In the genomic region with DNA sequence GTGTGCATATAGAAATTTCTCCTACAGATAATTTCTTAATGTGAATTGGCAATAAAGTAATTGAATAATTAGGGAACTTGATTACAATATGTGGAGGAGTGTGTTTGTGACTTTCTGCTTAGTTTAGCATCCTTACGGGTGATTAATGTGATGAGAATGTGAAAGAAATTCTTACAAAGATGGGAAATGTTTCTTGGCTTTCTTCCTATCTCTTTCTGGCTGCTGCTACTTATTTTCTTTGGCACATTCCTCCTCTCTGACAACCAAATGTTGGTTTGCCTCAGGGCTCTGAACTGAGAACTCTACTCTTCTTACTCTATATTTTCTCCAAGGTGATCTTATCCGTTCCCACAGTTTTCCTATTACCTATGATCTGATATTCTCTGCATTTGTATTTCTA, we compare ENCODE assay signal across 18 cellular contexts.
DNase-seq lines count a peak whose midpoint lies in the region; TF ChIP-seq lines count a peak whose summit lies in the region.
"Had no signal": no experiment of that assay in that cellular context is flagged by ENCODE, and none has a peak within 500 bp of the region (broad histone marks: within the 10 kb centered on the region; RNA-seq: fewer than 3 reads in every experiment).

No MANE protein-coding gene starts in this region.

- DNase-seq in AG08396 (ENCODE audit: low spot score), result peak; percentile 8
- peak; percentile 80 for DNase-seq in LHCN-M2 (ENCODE audit: low read depth)
- no peak for DNase-seq in chondrocyte (ENCODE audit: low spot score)
- peak; percentile 12 for DNase-seq in mesenchymal stem cell
- no peak for DNase-seq in endothelial cell (ENCODE audit: low spot score)
- no peak for DNase-seq in activated CD4-positive, alpha-beta T cell treated with anti-CD3 and anti-CD28 coated beads, Interleukin-2, amount 50 U/mL, for 1 hour
- no peak for DNase-seq in neural progenitor cell (ENCODE audit: low spot score)
- no peak for DNase-seq in BE2C
- DNase-seq: activated CD8-positive, alpha-beta memory T cell treated with anti-CD3 and anti-CD28 coated beads, Interleukin-2, amount 10 ng/mL, durations not matched to agents 7 days and 5 days; activated naive CD8-positive, alpha-beta T cell treated with anti-CD3 and anti-CD28 coated beads, Interleukin-2, amount 10 ng/mL, durations not matched to agents 7 days and 5 days; GDM1; left ventricle myocardium superior; NCI-H1694; NCI-H774; stimulated activated CD4-positive, alpha-beta T cell treated with anti-CD3 and anti-CD28 coated beads, Interleukin-2, amount 100 ng/mL, for 24 hours had no signal

- no peak overlapping the region for H3K23ac ChIP-seq in mesenchymal stem cell (ENCODE audit: low read length in 2 of 2)

- H3K9me3 Mint-ChIP-seq in chondrocyte (ENCODE audit: low read depth), result peaks cover 21% of the 10 kb centered on the region
- H3K9me3 Mint-ChIP-seq in endothelial cell (ENCODE audit: unreplicated experiment), result peaks cover 9% of the 10 kb centered on the region
- peaks cover 39% of the 10 kb centered on the region for H3K9me3 Mint-ChIP-seq in neural progenitor cell

- H3K27me3 ChIP-seq in mesenchymal stem cell (ENCODE audit: control insufficient read depth in 1 of 2, insufficient read depth in 1 of 2, low read length in 2 of 2) (no peaks in the 10 kb centered on the region), neural progenitor cell (no peaks in the 10 kb centered on the region), BE2C (no peaks in the 10 kb centered on the region)
- H3K27me3 ChIP-seq: BLaER1 treated with 17β-estradiol and CSF1 and Interleukin-3, amounts not matched to agents 10 nM and 100 nM; SJCRH30 had no signal

- no peaks in the 10 kb centered on the region for H3K79me2 ChIP-seq in neural progenitor cell (ENCODE audit: low read depth)

- H3K4me3 ChIP-seq in mesenchymal stem cell (ENCODE audit: insufficient read depth in 1 of 2, low read depth in 1 of 2, low read length in 2 of 2) (no peak overlapping the region), neural progenitor cell (no peak overlapping the region), BE2C (ENCODE audit: low read depth, low read length) (no peak overlapping the region)
- H3K4me3 ChIP-seq: BLaER1 treated with 17β-estradiol and CSF1 and Interleukin-3, amounts not matched to agents 10 nM and 100 nM; SJCRH30 had no signal

- H3K4me2 ChIP-seq in mesenchymal stem cell (ENCODE audit: low read length, poor library complexity, severe bottlenecking) (no peak overlapping the region), neural progenitor cell (no peak overlapping the region)
- H3K4me2 ChIP-seq: BLaER1 treated with 17β-estradiol and CSF1 and Interleukin-3, amounts not matched to agents 10 nM and 100 nM had no signal

- H3K36me3 Mint-ChIP-seq in chondrocyte (ENCODE audit: low read depth), result peaks cover 15% of the 10 kb centered on the region
- peaks cover 5% of the 10 kb centered on the region for H3K36me3 Mint-ChIP-seq in endothelial cell (ENCODE audit: low read depth, unreplicated experiment)
- H3K36me3 Mint-ChIP-seq in neural progenitor cell, result peaks cover 17% of the 10 kb centered on the region
- H3K36me3 Mint-ChIP-seq: activated CD8-positive, alpha-beta memory T cell treated with anti-CD3 and anti-CD28 coated beads, Interleukin-2, amount 10 ng/mL, durations not matched to agents 7 days and 5 days had no signal

- H4K91ac ChIP-seq in mesenchymal stem cell (ENCODE audit: low read length), result no peak overlapping the region

- H2AFZ ChIP-seq in mesenchymal stem cell (ENCODE audit: low read depth, low read length) (no peak overlapping the region), neural progenitor cell (replicated peaks) (no peak overlapping the region)

- H2BK120ac ChIP-seq in mesenchymal stem cell (ENCODE audit: low read depth, low read length), result no peak overlapping the region

- H3K14ac ChIP-seq in mesenchymal stem cell (ENCODE audit: low read length in 2 of 2), result no peak overlapping the region

- H3K79me1 ChIP-seq in mesenchymal stem cell (replicated peaks; ENCODE audit: low read length, poor library complexity, severe bottlenecking), result no peaks in the 10 kb centered on the region

- WGBS in mesenchymal stem cell, result no CpG with 5 or more reads among the region's 2 CpGs

- peaks cover 2% of the 10 kb centered on the region for H3K4me1 ChIP-seq in mesenchymal stem cell (ENCODE audit: control insufficient read depth, insufficient read depth, low read depth, low read length)
- no peaks in the 10 kb centered on the region for H3K4me1 ChIP-seq in neural progenitor cell
- no peaks in the 10 kb centered on the region for H3K4me1 ChIP-seq in BE2C
- H3K4me1 ChIP-seq: BLaER1 treated with 17β-estradiol and CSF1 and Interleukin-3, amounts not matched to agents 10 nM and 100 nM had no signal

- no peaks in the 10 kb centered on the region for H3K27me3 Mint-ChIP-seq in chondrocyte (ENCODE audit: low read depth)
- H3K27me3 Mint-ChIP-seq in endothelial cell (ENCODE audit: unreplicated experiment), result no peaks in the 10 kb centered on the region
- peaks cover 2% of the 10 kb centered on the region for H3K27me3 Mint-ChIP-seq in neural progenitor cell (ENCODE audit: insufficient read depth, low read depth)
- H3K27me3 Mint-ChIP-seq: activated CD8-positive, alpha-beta memory T cell treated with anti-CD3 and anti-CD28 coated beads, Interleukin-2, amount 10 ng/mL, durations not matched to agents 7 days and 5 days had no signal

- H3K9ac ChIP-seq in mesenchymal stem cell (ENCODE audit: low read length) (no peak overlapping the region), neural progenitor cell (no peak overlapping the region)
- H3K9ac ChIP-seq: BLaER1 treated with 17β-estradiol and CSF1 and Interleukin-3, amounts not matched to agents 10 nM and 100 nM had no signal

- H3K27ac Mint-ChIP-seq in chondrocyte (ENCODE audit: unreplicated experiment), result peak overlapping the region; percentile 75
- H3K27ac Mint-ChIP-seq in endothelial cell (ENCODE audit: unreplicated experiment), result no peak overlapping the region
- H3K27ac Mint-ChIP-seq in neural progenitor cell, result no peak overlapping the region
- H3K27ac Mint-ChIP-seq: activated CD8-positive, alpha-beta memory T cell treated with anti-CD3 and anti-CD28 coated beads, Interleukin-2, amount 10 ng/mL, durations not matched to agents 7 days and 5 days; activated naive CD8-positive, alpha-beta T cell treated with anti-CD3 and anti-CD28 coated beads, Interleukin-2, amount 10 ng/mL, durations not matched to agents 7 days and 5 days had no signal

- H4K20me1 ChIP-seq in neural progenitor cell (ENCODE audit: low read depth), result no peaks in the 10 kb centered on the region
- H4K20me1 ChIP-seq: BLaER1 treated with 17β-estradiol and CSF1 and Interleukin-3, amounts not matched to agents 10 nM and 100 nM had no signal

- H3K4me1 Mint-ChIP-seq in chondrocyte (ENCODE audit: low read depth) (peaks cover 52% of the 10 kb centered on the region), endothelial cell (ENCODE audit: unreplicated experiment) (no peaks in the 10 kb centered on the region), neural progenitor cell (no peaks in the 10 kb centered on the region)
- H3K4me1 Mint-ChIP-seq: activated CD8-positive, alpha-beta memory T cell treated with anti-CD3 and anti-CD28 coated beads, Interleukin-2, amount 10 ng/mL, durations not matched to agents 7 days and 5 days; activated naive CD8-positive, alpha-beta T cell treated with anti-CD3 and anti-CD28 coated beads, Interleukin-2, amount 10 ng/mL, durations not matched to agents 7 days and 5 days had no signal

- H3K9me3 ChIP-seq in mesenchymal stem cell (ENCODE audit: control insufficient read depth, low read length), result peaks cover 8% of the 10 kb centered on the region
- peaks cover 7% of the 10 kb centered on the region for H3K9me3 ChIP-seq in neural progenitor cell (ENCODE audit: low read depth)
- peaks cover 3% of the 10 kb centered on the region; the same call in 1 of the 2 replicates for H3K9me3 ChIP-seq in BE2C
- H3K9me3 ChIP-seq: SJCRH30 had no signal

- no peak overlapping the region for H4K8ac ChIP-seq in mesenchymal stem cell (ENCODE audit: low read length)

- H3K27ac ChIP-seq in mesenchymal stem cell (ENCODE audit: low read length, poor library complexity, severe bottlenecking) (peak overlapping the region; percentile 58), neural progenitor cell (no peak overlapping the region)
- H3K27ac ChIP-seq: BLaER1 treated with 17β-estradiol and CSF1 and Interleukin-3, amounts not matched to agents 10 nM and 100 nM; SJCRH30; VCaP had no signal

- no peak overlapping the region for H3K18ac ChIP-seq in mesenchymal stem cell (ENCODE audit: low read depth in 1 of 2, low read length in 2 of 2)

- TF ChIP-seq CTCF in chondrocyte (IDR thresholded peaks at IDR 0.05) (no peak), endothelial cell (IDR thresholded peaks at IDR 0.05; ENCODE audit: unreplicated experiment) (no peak), neural progenitor cell (IDR thresholded peaks at IDR 0.05) (no peak), BE2C (IDR thresholded peaks at IDR 0.05; ENCODE audit: low read depth, low read length) (no peak)

- H3F3A ChIP-seq in neural progenitor cell (ENCODE audit: low read depth), result no peaks in the 10 kb centered on the region

- H2AK5ac ChIP-seq in mesenchymal stem cell (ENCODE audit: low read length, severe bottlenecking), result no peak overlapping the region

- H3K4me3 Mint-ChIP-seq in chondrocyte (ENCODE audit: unreplicated experiment) (no peak overlapping the region), endothelial cell (ENCODE audit: unreplicated experiment) (no peak overlapping the region), neural progenitor cell (no peak overlapping the region)
- H3K4me3 Mint-ChIP-seq: activated CD8-positive, alpha-beta memory T cell treated with anti-CD3 and anti-CD28 coated beads, Interleukin-2, amount 10 ng/mL, durations not matched to agents 7 days and 5 days; activated naive CD8-positive, alpha-beta T cell treated with anti-CD3 and anti-CD28 coated beads, Interleukin-2, amount 10 ng/mL, durations not matched to agents 7 days and 5 days had no signal

- H3K36me3 ChIP-seq in mesenchymal stem cell (ENCODE audit: control insufficient read depth in 1 of 2, insufficient read depth in 2 of 2, low read depth in 1 of 2, low read length in 2 of 2) (no peaks in the 10 kb centered on the region), neural progenitor cell (no peaks in the 10 kb centered on the region), BE2C (no peaks in the 10 kb centered on the region)
- H3K36me3 ChIP-seq: BLaER1 treated with 17β-estradiol and CSF1 and Interleukin-3, amounts not matched to agents 10 nM and 100 nM; SJCRH30 had no signal

- H3K4ac ChIP-seq in mesenchymal stem cell (ENCODE audit: low read depth in 1 of 2, low read length in 2 of 2), result no peak overlapping the region

- H2BK5ac ChIP-seq in mesenchymal stem cell (ENCODE audit: low read depth, low read length, poor library complexity, severe bottlenecking), result no peak overlapping the region

- H2BK12ac ChIP-seq in mesenchymal stem cell (ENCODE audit: low read length in 2 of 2), result no peak overlapping the region

- no peak overlapping the region for H2BK15ac ChIP-seq in mesenchymal stem cell (ENCODE audit: low read depth, poor library complexity, severe bottlenecking)

Comparison
In these comparisons a context has a peak if more than half of its experiments do, and no peak if none do; other contexts are left out.
1. DNase-seq: peak in AG08396 (single experiment), LHCN-M2 (single experiment) and mesenchymal stem cell (single experiment); none in chondrocyte (single experiment), endothelial cell (single experiment), activated CD4-positive, alpha-beta T cell treated with anti-CD3 and anti-CD28 coated beads, Interleukin-2, amount 50 U/mL, for 1 hour (single experiment), neural progenitor cell (single experiment) and BE2C (single experiment).